Comparison of ENCODE assay signal across 1 cellular context in genomic region chr19:10960314-10961072, GRCh38.
TF ChIP-seq lines count a peak whose summit lies in the region.

SMARCA4 (plus strand) TSS chr19:10961030; CDS start chr19:10984152, 23,122 bp downstream.

TF ChIP-seq in HepG2, 621 proteins besides CTCF, POLR2A, EP300 and RAD21 (continued from another document and continues in another):
- TF ChIP-seq PREB (CRISPR knock-in tag; IDR thresholded peaks at IDR 0.05) = no peak
- TF ChIP-seq TGIF2 (CRISPR knock-in tag; IDR thresholded peaks at IDR 0.05) = 0 out of 2 replicates have a peak, but pooled peaks have one; percentile 15
- peak; percentile 87; the same call in 1 of the 2 replicates for TF ChIP-seq ZNF232 (CRISPR knock-in tag; IDR thresholded peaks at IDR 0.05; ENCODE audit: borderline replicate concordance)
- TF ChIP-seq GABPA (IDR thresholded peaks at IDR 0.05; ENCODE audit: low read depth, low read length) = peak; percentile 67
- TF ChIP-seq GABPA (CRISPR knock-in tag; IDR thresholded peaks at IDR 0.05; ENCODE audit: low read depth) = no peak
- no peak for TF ChIP-seq ZSCAN5A (CRISPR knock-in tag; IDR thresholded peaks at IDR 0.05; ENCODE audit: borderline replicate concordance)
- TF ChIP-seq ZNF501 (CRISPR knock-in tag; IDR thresholded peaks at IDR 0.05) = peak; percentile 88; the same call in 1 of the 2 replicates
- peak; percentile 27; the same call in 1 of the 2 replicates for TF ChIP-seq MYPOP (CRISPR knock-in tag; IDR thresholded peaks at IDR 0.05)
- peak; percentile 38; the same call in 1 of the 2 replicates for TF ChIP-seq ZSCAN22 (CRISPR knock-in tag; IDR thresholded peaks at IDR 0.05)
- no peak for TF ChIP-seq GLMP (CRISPR knock-in tag; IDR thresholded peaks at IDR 0.05; ENCODE audit: borderline replicate concordance)
- no peak for TF ChIP-seq JUN (CRISPR knock-in tag; IDR thresholded peaks at IDR 0.05)
- no peak for TF ChIP-seq ZBTB37 (CRISPR knock-in tag; IDR thresholded peaks at IDR 0.05)
- TF ChIP-seq ZNF446 (CRISPR knock-in tag; IDR thresholded peaks at IDR 0.05) = no peak
- no peak; the same call in 1 of the 2 replicates for TF ChIP-seq ZNF253 (CRISPR knock-in tag; IDR thresholded peaks at IDR 0.05; ENCODE audit: borderline replicate concordance)
- no peak for TF ChIP-seq ZKSCAN5 (CRISPR knock-in tag; IDR thresholded peaks at IDR 0.05)
- no peak for TF ChIP-seq MATR3 (CRISPR knock-in tag; IDR thresholded peaks at IDR 0.05)
- 0 out of 2 replicates have a peak, but pooled peaks have one; percentile 19 for TF ChIP-seq ZSCAN12 (CRISPR knock-in tag; IDR thresholded peaks at IDR 0.05)
- peak; percentile 93 for TF ChIP-seq ZNF44 (CRISPR knock-in tag; IDR thresholded peaks at IDR 0.05)
- peak; percentile 57; the same call in 1 of the 2 replicates for TF ChIP-seq BRCA1 (CRISPR knock-in tag; IDR thresholded peaks at IDR 0.05)
- TF ChIP-seq SNAI1 (CRISPR knock-in tag; IDR thresholded peaks at IDR 0.05; ENCODE audit: borderline replicate concordance) = no peak
- no peak; the same call in 1 of the 2 replicates for TF ChIP-seq BRF2 (CRISPR knock-in tag; IDR thresholded peaks at IDR 0.05)
- TF ChIP-seq ATF2 (CRISPR knock-in tag; IDR thresholded peaks at IDR 0.05) = peak; percentile 68; the same call in 1 of the 2 replicates
- no peak for TF ChIP-seq ZNF326 (CRISPR knock-in tag; IDR thresholded peaks at IDR 0.05; ENCODE audit: borderline replicate concordance)
- TF ChIP-seq FOXP1 (IDR thresholded peaks at IDR 0.05) = no peak
- TF ChIP-seq FOXP1 (CRISPR knock-in tag; IDR thresholded peaks at IDR 0.05) = 0 out of 2 replicates have a peak, but pooled peaks have one; percentile 4
- TF ChIP-seq POLR2G (IDR thresholded peaks at IDR 0.05; ENCODE audit: low read depth, low read length) = peak; percentile 96
- no peak for TF ChIP-seq ZNF34 (CRISPR knock-in tag; IDR thresholded peaks at IDR 0.05; ENCODE audit: borderline replicate concordance)
- peak; percentile 84 for TF ChIP-seq MXD3 (CRISPR knock-in tag; IDR thresholded peaks at IDR 0.05)
- TF ChIP-seq TFDP2 (CRISPR knock-in tag; IDR thresholded peaks at IDR 0.05) = peak; percentile 69
- TF ChIP-seq NFYB (CRISPR knock-in tag; IDR thresholded peaks at IDR 0.05) = 0 out of 2 replicates have a peak, but pooled peaks have one; percentile 13
- no peak for TF ChIP-seq CHCHD3 (CRISPR knock-in tag; IDR thresholded peaks at IDR 0.05)
- TF ChIP-seq FIP1L1 (IDR thresholded peaks at IDR 0.05; ENCODE audit: borderline replicate concordance, insufficient read depth, low read depth, low read length) = no peak
- TF ChIP-seq CSRNP2 (CRISPR knock-in tag; conservative IDR thresholded peaks at IDR 0.05; ENCODE audit: low read depth) = no peak
- TF ChIP-seq POLR2AphosphoS2 (IDR thresholded peaks at IDR 0.05; ENCODE audit: low read depth, low read length) = no peak
- TF ChIP-seq ZNF703 (CRISPR knock-in tag; IDR thresholded peaks at IDR 0.05; ENCODE audit: borderline replicate concordance) = no peak
- TF ChIP-seq POGK (CRISPR knock-in tag; conservative IDR thresholded peaks at IDR 0.05) = no peak; the same call in 1 of the 2 replicates
- TF ChIP-seq ZNF776 (CRISPR knock-in tag; IDR thresholded peaks at IDR 0.05) = peak; percentile 83; the same call in 1 of the 2 replicates
- no peak for TF ChIP-seq CERS6 (CRISPR knock-in tag; IDR thresholded peaks at IDR 0.05)
- no peak for TF ChIP-seq LCORL (IDR thresholded peaks at IDR 0.05)
- peak; percentile 71; the same call in 1 of the 2 replicates for TF ChIP-seq LCORL (CRISPR knock-in tag; IDR thresholded peaks at IDR 0.05)
- peak; percentile 69; the same call in 1 of the 2 replicates for TF ChIP-seq ZNF543 (CRISPR knock-in tag; IDR thresholded peaks at IDR 0.05)
- peak; percentile 75 for TF ChIP-seq SP4 (CRISPR knock-in tag; IDR thresholded peaks at IDR 0.05)
- 0 out of 2 replicates have a peak, but pooled peaks have one; percentile 31 for TF ChIP-seq PRDM10 (CRISPR knock-in tag; IDR thresholded peaks at IDR 0.05; ENCODE audit: low read depth)
